In the genomic region with DNA sequence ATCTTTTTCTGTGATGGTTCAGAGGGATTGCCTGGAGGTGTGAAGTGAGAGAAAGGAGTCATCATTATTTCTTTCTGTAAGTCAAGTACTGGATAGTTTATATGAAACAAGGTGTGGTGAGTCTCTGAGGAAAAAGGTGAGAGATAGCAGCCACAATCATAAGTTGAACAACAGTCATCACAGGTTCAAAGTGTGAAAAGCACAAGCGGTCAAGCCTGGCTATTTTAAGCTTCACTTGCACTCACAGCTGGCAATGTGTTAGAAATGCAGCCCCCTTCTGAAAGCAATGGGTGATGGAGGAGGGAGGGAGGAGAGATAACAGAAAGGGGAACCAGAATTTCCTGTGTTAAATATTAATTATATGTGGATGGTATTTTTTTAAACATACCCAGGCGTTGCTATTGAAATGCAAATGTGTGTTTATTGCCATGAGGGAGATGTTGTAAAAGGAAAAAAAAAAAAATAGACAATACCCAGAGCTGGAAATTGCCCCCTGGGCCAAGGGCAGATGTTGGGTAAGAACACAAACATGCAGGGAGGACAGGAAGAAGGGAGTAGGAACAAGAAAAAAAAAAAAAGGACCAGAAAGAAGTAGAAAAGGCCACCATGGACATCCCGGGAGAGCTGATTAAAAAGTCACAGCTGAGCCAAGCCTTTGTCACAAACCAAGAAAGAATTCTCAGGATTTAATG, we compare ENCODE assay signal across 16 cellular contexts. TPM values are rescaled to one million over a fixed set of nuclear protein-coding genes. Genes with fewer than 3 reads are reported as not detected.
DNase-seq lines count a peak whose midpoint lies in the region; ATAC-seq and TF ChIP-seq lines count a peak whose summit lies in the region.
"Had no signal": no experiment of that assay in that cellular context is flagged by ENCODE, and none has a peak within 500 bp of the region (broad histone marks: within the 10 kb centered on the region; RNA-seq: fewer than 3 reads in every experiment).

No MANE protein-coding gene starts in this region.

- H3K4me3 Mint-ChIP-seq in naive B cell: peak overlapping the region in 5 of 8 donors; percentile 12 to 48 (median 37)
- H3K4me3 Mint-ChIP-seq in endothelial cell (ENCODE audit: unreplicated experiment): no peak overlapping the region
- H3K4me3 Mint-ChIP-seq: dendritic cell treated with granulocyte-macrophage colony-stimulating factor and Interleukin-4, amounts not matched to agents 40 ng/mL and 50 ng/mL, for 4 days; mesothelial cell of epicardium; stimulated activated naive CD8-positive, alpha-beta T cell treated with anti-CD3 and anti-CD28 coated beads, Interleukin-15, amount 100 ng/mL, for 72 hours had no signal

- DNase-seq in naive B cell (peak; percentile 6), dedifferentiated amniotic fluid mesenchymal stem cell (ENCODE audit: extremely low spot score) (no peak), endothelial cell (ENCODE audit: low spot score) (no peak), DMS53 (lab: John Stamatoyannopoulos, UW) (no peak), T1000 (lab: John Stamatoyannopoulos, UW) (no peak)
- DNase-seq: activated naive CD4-positive, alpha-beta T cell; head of caudate nucleus; NCI-H1048; stimulated activated CD4-positive, alpha-beta T cell treated with anti-CD3 and anti-CD28 coated beads, Interleukin-12 subunit alpha, Interleukin-12 subunit beta, amount 100 ng/mL, for 4 hours; stimulated activated naive CD8-positive, alpha-beta T cell treated with anti-CD3 and anti-CD28 coated beads, Interleukin-15, amount 100 ng/mL, for 72 hours had no signal

- H3K4me1 Mint-ChIP-seq in naive B cell (peaks cover 13 to 18% (median 15%) of the 10 kb centered on the region in 3 donors), endothelial cell (ENCODE audit: unreplicated experiment) (no peaks in the 10 kb centered on the region)
- H3K4me1 Mint-ChIP-seq: mesothelial cell of epicardium; stimulated activated naive CD8-positive, alpha-beta T cell treated with anti-CD3 and anti-CD28 coated beads, Interleukin-15, amount 100 ng/mL, for 72 hours had no signal

- ATAC-seq in GM19023 (IDR thresholded peaks at IDR 0.05; ENCODE audit: unreplicated experiment) (peak; percentile 98), HG02571 (IDR thresholded peaks at IDR 0.05; ENCODE audit: unreplicated experiment) (peak; percentile 90), HG03378 (IDR thresholded peaks at IDR 0.05; ENCODE audit: unreplicated experiment) (peak; percentile 100), naive B cell (ENCODE audit: low read depth in 2 of 2) (peak; percentile 63 to 77)
- ATAC-seq: HCT116; stimulated activated naive CD8-positive, alpha-beta T cell treated with anti-CD3 and anti-CD28 coated beads, Interleukin-15, amount 100 ng/mL, for 72 hours had no signal

- H3K36me3 Mint-ChIP-seq in naive B cell (peaks cover 7 to 8% of the 10 kb centered on the region in 2 donors), endothelial cell (ENCODE audit: low read depth, unreplicated experiment) (no peaks in the 10 kb centered on the region)
- H3K36me3 Mint-ChIP-seq: mesothelial cell of epicardium had no signal

- H3K9me3 Mint-ChIP-seq in naive B cell: peaks cover 0 to 9% (median 4%) of the 10 kb centered on the region in 7 donors
- H3K9me3 Mint-ChIP-seq in endothelial cell (ENCODE audit: unreplicated experiment): no peaks in the 10 kb centered on the region
- H3K9me3 Mint-ChIP-seq: dendritic cell treated with granulocyte-macrophage colony-stimulating factor and Interleukin-4, amounts not matched to agents 40 ng/mL and 50 ng/mL, for 4 days; mesothelial cell of epicardium had no signal

- TF ChIP-seq CTCF in endothelial cell (IDR thresholded peaks at IDR 0.05; ENCODE audit: unreplicated experiment): no peak

- no peaks in the 10 kb centered on the region for H3K27me3 Mint-ChIP-seq in naive B cell
- H3K27me3 Mint-ChIP-seq in endothelial cell (ENCODE audit: unreplicated experiment): no peaks in the 10 kb centered on the region
- H3K27me3 Mint-ChIP-seq: dendritic cell treated with granulocyte-macrophage colony-stimulating factor and Interleukin-4, amounts not matched to agents 40 ng/mL and 50 ng/mL, for 4 days; stimulated activated naive CD8-positive, alpha-beta T cell treated with anti-CD3 and anti-CD28 coated beads, Interleukin-15, amount 100 ng/mL, for 72 hours had no signal

- H3K27ac Mint-ChIP-seq in naive B cell: peak overlapping the region in 4 of 6 donors; percentile 12 to 82 (median 26)
- H3K27ac Mint-ChIP-seq in endothelial cell (ENCODE audit: unreplicated experiment): no peak overlapping the region
- H3K27ac Mint-ChIP-seq: dendritic cell treated with granulocyte-macrophage colony-stimulating factor and Interleukin-4, amounts not matched to agents 40 ng/mL and 50 ng/mL, for 4 days; mesothelial cell of epicardium had no signal

RNA-seq across cellular contexts. Expression of a gene that starts 26.8 kb away (rescaled TPM):
- 1 to 10 TPM in 5 of 6 donors, under 1 TPM in 1; 0.86 to 3.0 (median 1.7) TPM for polyA plus RNA-seq in naive B cell (ENCODE audit: low read depth in 6 of 6)
- total RNA-seq in endothelial cell (ENCODE audit: unreplicated experiment): not detected
